In genomic region chr3:173663664-173664063, GRCh38 we compare ENCODE assay signal across 21 cellular contexts.
DNase-seq lines count a peak whose midpoint lies in the region; FAIRE-seq and TF ChIP-seq lines count a peak whose summit lies in the region.
"Had no signal": no experiment of that assay in that cellular context is flagged by ENCODE, and none has a peak within 500 bp of the region (broad histone marks: within the 10 kb centered on the region; RNA-seq: fewer than 3 reads in every experiment).

No MANE protein-coding gene starts in this region.

- no peaks in the 10 kb centered on the region for H3K36me3 Mint-ChIP-seq in neural progenitor cell

- no peaks in the 10 kb centered on the region for H3K9me3 ChIP-seq in neural progenitor cell (ENCODE audit: low read depth)
- H3K9me3 ChIP-seq: MG63, Peyer's patch had no signal

- no peak overlapping the region for H3K27ac ChIP-seq in neural progenitor cell
- H3K27ac ChIP-seq: C4-2B, Peyer's patch had no signal

- H3F3A ChIP-seq in neural progenitor cell (ENCODE audit: low read depth): no peaks in the 10 kb centered on the region

- H3K4me1 ChIP-seq in neural progenitor cell: no peaks in the 10 kb centered on the region
- H3K4me1 ChIP-seq: Peyer's patch had no signal

- H3K27me3 ChIP-seq in neural progenitor cell: no peaks in the 10 kb centered on the region
- H3K27me3 ChIP-seq: MG63, Peyer's patch had no signal

- H3K4me3 ChIP-seq in fibroblast of mammary gland (ENCODE audit: control insufficient read depth, low read depth, low read length) (no peak overlapping the region), neural progenitor cell (no peak overlapping the region)
- H3K4me3 ChIP-seq: GM12878, MG63, Peyer's patch had no signal

- H3K4me2 ChIP-seq in neural progenitor cell: no peak overlapping the region

- DNase-seq in G401 (ENCODE audit: low spot score): peak; percentile 32
- peak; percentile 71 for DNase-seq in NCI-H226
- DNase-seq in fibroblast of mammary gland (ENCODE audit: low read depth): peak; percentile 33
- peak; percentile 41 for DNase-seq in putamen (ENCODE audit: low spot score)
- DNase-seq in neural progenitor cell (ENCODE audit: low spot score): no peak
- DNase-seq in activated T-cell treated with anti-CD3 and anti-CD28 coated beads for 4 hours: no peak
- DNase-seq in urothelium cell line (ENCODE audit: low spot score): no peak
- DNase-seq: ACHN; AML-193; DMS79; GDM1; HCEC 1CT; MG63; NCI-H1048; NCI-H1436; NCI-H2029 treated with DMSO at 0.1 percent for 48 hours; NK-92 treated with Interleukin-12 subunit alpha and Interleukin-12 subunit beta, amount 100 ng/mL, for 24 hours; Peyer's patch had no signal

- H3K9ac ChIP-seq in neural progenitor cell: no peak overlapping the region

- H3K4me1 Mint-ChIP-seq in neural progenitor cell: no peaks in the 10 kb centered on the region

- TF ChIP-seq CTCF in fibroblast of mammary gland (conservative IDR thresholded peaks at IDR 0.05; ENCODE audit: control insufficient read depth, insufficient read depth, low read depth, low read length) (no peak), neural progenitor cell (IDR thresholded peaks at IDR 0.05) (no peak)

- no peak overlapping the region for H3K27ac Mint-ChIP-seq in neural progenitor cell

- H3K27me3 Mint-ChIP-seq in neural progenitor cell (ENCODE audit: insufficient read depth, low read depth): no peaks in the 10 kb centered on the region

- in situ Hi-C loops in G401 (cut with HindIII; ENCODE audit: low sequenced_read_pairs): no loop called here

- no peak overlapping the region for H3K4me3 Mint-ChIP-seq in neural progenitor cell

- H3K9me3 Mint-ChIP-seq in neural progenitor cell: no peaks in the 10 kb centered on the region

- H4K20me1 ChIP-seq in neural progenitor cell (ENCODE audit: low read depth): no peaks in the 10 kb centered on the region

- FAIRE-seq in urothelium cell line (lab: Jason Lieb, UNC): no peak
- FAIRE-seq: GM12878, GM19239 had no signal

- H3K36me3 ChIP-seq in neural progenitor cell: no peaks in the 10 kb centered on the region
- H3K36me3 ChIP-seq: MG63, Peyer's patch had no signal

- H3K79me2 ChIP-seq in neural progenitor cell (ENCODE audit: low read depth): no peaks in the 10 kb centered on the region

- H2AFZ ChIP-seq in neural progenitor cell (replicated peaks): no peak overlapping the region

Comparison
In these comparisons a context has a peak if more than half of its experiments do, and no peak if none do; other contexts are left out.
1. DNase-seq: peak in G401 (single experiment), NCI-H226 (single experiment), fibroblast of mammary gland (single experiment) and putamen (single experiment); none in neural progenitor cell (single experiment), activated T-cell treated with anti-CD3 and anti-CD28 coated beads for 4 hours (single experiment) and urothelium cell line (single experiment).